ENCODE assay signal across 8 cellular contexts in genomic region chr7:46932656-46933424, GRCh38.
A peak's percentile ranks its signal among the peaks of the same experiment; 100 is the strongest.
DNase-seq lines count a peak whose midpoint lies in the region; ATAC-seq and TF ChIP-seq lines count a peak whose summit lies in the region.

No MANE protein-coding gene starts in this region.

- H3K23ac ChIP-seq in mesenchymal stem cell (ENCODE audit: low read length in 2 of 2) = no peak overlapping the region

- H3K9ac ChIP-seq in mesenchymal stem cell (ENCODE audit: low read length) = peak overlapping the region; percentile 89

- H2BK15ac ChIP-seq in mesenchymal stem cell (ENCODE audit: low read depth, poor library complexity, severe bottlenecking) = no peak overlapping the region

- no peaks in the 10 kb centered on the region for H3K79me1 ChIP-seq in mesenchymal stem cell (replicated peaks; ENCODE audit: low read length, poor library complexity, severe bottlenecking)

- no peak overlapping the region for H4K91ac ChIP-seq in mesenchymal stem cell (ENCODE audit: low read length)

- H3K9me3 ChIP-seq in mesenchymal stem cell (ENCODE audit: control insufficient read depth, low read length) = no peaks in the 10 kb centered on the region

- H2AFZ ChIP-seq in mesenchymal stem cell (ENCODE audit: low read depth, low read length) = no peak overlapping the region

- no peak overlapping the region for H3K14ac ChIP-seq in mesenchymal stem cell (ENCODE audit: low read length in 2 of 2)

- ATAC-seq in HG03342 (IDR thresholded peaks at IDR 0.05; ENCODE audit: unreplicated experiment) (no peak), GM18511 (IDR thresholded peaks at IDR 0.05; ENCODE audit: unreplicated experiment) (no peak), GM19463 (IDR thresholded peaks at IDR 0.05; ENCODE audit: unreplicated experiment) (no peak)

- H3K4ac ChIP-seq in mesenchymal stem cell (ENCODE audit: low read depth in 1 of 2, low read length in 2 of 2) = no peak overlapping the region

- no peak overlapping the region for H4K8ac ChIP-seq in mesenchymal stem cell (ENCODE audit: low read length)

- no peak overlapping the region for H3K4me2 ChIP-seq in mesenchymal stem cell (ENCODE audit: low read length, poor library complexity, severe bottlenecking)

- H2BK5ac ChIP-seq in mesenchymal stem cell (ENCODE audit: low read depth, low read length, poor library complexity, severe bottlenecking) = no peak overlapping the region

- DNase-seq in AG09309 (ENCODE audit: low read depth) (peak; percentile 99), MV-4-11 (lab: John Stamatoyannopoulos, UW) (peak; percentile 90), cardiac fibroblast (ENCODE audit: low read depth in 2 of 2) (peak; percentile 95 to 96), mesenchymal stem cell (peak; percentile 96)
- no peak for DNase-seq in NK-92 treated with Interleukin-12 subunit alpha and Interleukin-12 subunit beta, amount 100 ng/mL, for 24 hours (lab: John Stamatoyannopoulos, UW)

- H3K36me3 ChIP-seq in mesenchymal stem cell (ENCODE audit: control insufficient read depth in 1 of 2, insufficient read depth in 2 of 2, low read depth in 1 of 2, low read length in 2 of 2) = no peaks in the 10 kb centered on the region

- H3K4me1 ChIP-seq in mesenchymal stem cell (ENCODE audit: control insufficient read depth, insufficient read depth, low read depth, low read length) = no peaks in the 10 kb centered on the region

- peak overlapping the region in 1 of 2 experiments; percentile 54 for H3K18ac ChIP-seq in mesenchymal stem cell (ENCODE audit: low read depth in 1 of 2, low read length in 2 of 2)

- no peak overlapping the region for H2AK5ac ChIP-seq in mesenchymal stem cell (ENCODE audit: low read length, severe bottlenecking)

- peak; percentile 44 for TF ChIP-seq CTCF in AG09309 (IDR thresholded peaks at IDR 0.05; ENCODE audit: control insufficient read depth, insufficient read depth, low read depth, low read length, missing control alignments)
- peak; percentile 40 for TF ChIP-seq CTCF in cardiac fibroblast (IDR thresholded peaks at IDR 0.05; ENCODE audit: low read depth, low read length)

- peak overlapping the region; percentile 61 for H2BK120ac ChIP-seq in mesenchymal stem cell (ENCODE audit: low read depth, low read length)

- H2BK12ac ChIP-seq in mesenchymal stem cell (ENCODE audit: low read length in 2 of 2) = no peak overlapping the region

- WGBS in mesenchymal stem cell = 44% methylated on average over 6 of the region's 7 CpGs

- H3K4me3 ChIP-seq in AG09309 (ENCODE audit: control insufficient read depth, low read depth, low read length) (no peak overlapping the region), cardiac fibroblast (replicated peaks in 1 of 2; ENCODE audit: low read depth in 2 of 2, low read length in 2 of 2) (no peak overlapping the region), mesenchymal stem cell (ENCODE audit: insufficient read depth in 1 of 2, low read depth in 1 of 2, low read length in 2 of 2) (no peak overlapping the region)

- no peaks in the 10 kb centered on the region for H3K27me3 ChIP-seq in mesenchymal stem cell (ENCODE audit: control insufficient read depth in 1 of 2, insufficient read depth in 1 of 2, low read length in 2 of 2)

- peak overlapping the region; percentile 50 for H3K27ac ChIP-seq in mesenchymal stem cell (ENCODE audit: low read length, poor library complexity, severe bottlenecking)
